Comparison of ENCODE assay signal across 19 cellular contexts in the genomic region with DNA sequence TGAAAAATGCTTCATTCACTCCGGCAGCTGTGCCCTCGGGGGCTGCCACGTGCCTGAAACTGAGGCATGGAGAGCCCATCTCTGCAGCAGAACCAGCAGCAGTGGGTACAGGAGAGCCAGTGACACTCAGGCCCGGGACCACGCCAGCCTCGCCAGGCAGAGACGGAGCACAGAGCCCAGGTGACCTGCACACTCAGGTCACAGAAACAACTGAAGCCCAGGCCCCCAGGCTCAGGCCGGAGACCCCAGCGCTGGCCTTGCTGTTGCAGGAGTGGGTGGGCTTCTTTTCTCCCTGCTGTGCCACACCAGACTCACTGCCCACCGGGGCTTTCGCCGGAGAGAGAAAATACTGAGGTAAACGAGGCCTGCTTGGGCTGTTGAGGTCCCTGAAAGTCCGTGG.
DNase-seq lines count a peak whose midpoint lies in the region; ATAC-seq and TF ChIP-seq lines count a peak whose summit lies in the region.
"Had no signal": no experiment of that assay in that cellular context is flagged by ENCODE, and none has a peak within 500 bp of the region (broad histone marks: within the 10 kb centered on the region; RNA-seq: fewer than 3 reads in every experiment).

No MANE protein-coding gene starts in this region.

- peak overlapping the region; percentile 66 to 88 (median 81) for H3K4me2 ChIP-seq in BLaER1 treated with 17β-estradiol and CSF1 and Interleukin-3, amounts not matched to agents 10 nM and 100 nM
- H3K4me2 ChIP-seq in neural progenitor cell: no peak overlapping the region
- H3K4me2 ChIP-seq: GM23338 had no signal

- no peak for ATAC-seq in naive thymus-derived CD4-positive, alpha-beta T cell
- ATAC-seq: GM12878, GM23338 had no signal

- no peak for TF ChIP-seq POLR2A in sigmoid colon (IDR thresholded peaks at IDR 0.05)

- no peaks in the 10 kb centered on the region for H3K36me3 ChIP-seq in BLaER1 treated with 17β-estradiol and CSF1 and Interleukin-3, amounts not matched to agents 10 nM and 100 nM
- H3K36me3 ChIP-seq in neural progenitor cell: no peaks in the 10 kb centered on the region
- H3K36me3 ChIP-seq in sigmoid colon: no peaks in the 10 kb centered on the region
- no peaks in the 10 kb centered on the region for H3K36me3 ChIP-seq in naive thymus-derived CD4-positive, alpha-beta T cell (ENCODE audit: control insufficient read depth in 2 of 3, insufficient read depth in 3 of 3, low read length in 3 of 3)
- H3K36me3 ChIP-seq: HAP-1 had no signal

- peaks cover 0 to 33% (median 0%) of the 10 kb centered on the region in 11 experiments; a peak in 6 of 22 replicates for H4K20me1 ChIP-seq in BLaER1 treated with 17β-estradiol and CSF1 and Interleukin-3, amounts not matched to agents 10 nM and 100 nM
- H4K20me1 ChIP-seq in neural progenitor cell (ENCODE audit: low read depth): no peaks in the 10 kb centered on the region

- no peak overlapping the region for H2AFZ ChIP-seq in neural progenitor cell (replicated peaks)
- H2AFZ ChIP-seq: GM23338 had no signal

- H3K27ac ChIP-seq in BLaER1 treated with 17β-estradiol and CSF1 and Interleukin-3, amounts not matched to agents 10 nM and 100 nM: peak overlapping the region in 5 of 11 experiments; percentile 57 to 76 (median 73); a peak in 9 of 22 replicates
- H3K27ac ChIP-seq in coronary artery: no peak overlapping the region
- H3K27ac ChIP-seq in neural progenitor cell: no peak overlapping the region
- no peak overlapping the region for H3K27ac ChIP-seq in sigmoid colon
- no peak overlapping the region for H3K27ac ChIP-seq in naive thymus-derived CD4-positive, alpha-beta T cell (ENCODE audit: low read depth, low read length)

- no peaks in the 10 kb centered on the region for H3F3A ChIP-seq in neural progenitor cell (ENCODE audit: low read depth)

- DNase-seq in coronary artery (ENCODE audit: low spot score): peak; percentile 72
- no peak for DNase-seq in neural progenitor cell (ENCODE audit: low spot score)
- peak; percentile 46 for DNase-seq in sigmoid colon
- DNase-seq in naive thymus-derived CD4-positive, alpha-beta T cell: no peak
- no peak for DNase-seq in foreskin fibroblast
- DNase-seq in NCI-H2196 (lab: John Stamatoyannopoulos, UW; ENCODE audit: unreplicated experiment): no peak
- no peak for DNase-seq in activated T-cell treated with anti-CD3 and anti-CD28 coated beads, Interleukin-2, amount 50 U/mL, for 24 hours
- DNase-seq: CD4-positive, alpha-beta T cell; CD8-positive, alpha-beta memory T cell; DMS 273 treated with DMSO at 0.1 percent for 48 hours; DMS79; EL; GDM1; HFFc6 had no signal

- H3K4me3 Mint-ChIP-seq in neural progenitor cell: no peak overlapping the region
- no peak overlapping the region for H3K4me3 Mint-ChIP-seq in naive thymus-derived CD4-positive, alpha-beta T cell
- no peak overlapping the region for H3K4me3 Mint-ChIP-seq in activated T-cell treated with anti-CD3 and anti-CD28 coated beads, Interleukin-2, amount 50 U/mL, for 24 hours
- H3K4me3 Mint-ChIP-seq: CD14-positive monocyte; CD4-positive, alpha-beta T cell; CD8-positive, alpha-beta memory T cell; GM23338; HFFc6 had no signal

- no peak for TF ChIP-seq CTCF in coronary artery (IDR thresholded peaks at IDR 0.05)
- TF ChIP-seq CTCF in neural progenitor cell (IDR thresholded peaks at IDR 0.05): no peak
- no peak for TF ChIP-seq CTCF in sigmoid colon (IDR thresholded peaks at IDR 0.05)
- TF ChIP-seq CTCF in foreskin fibroblast (IDR thresholded peaks at IDR 0.05; ENCODE audit: low read depth, low read length): no peak

- peak overlapping the region in 2 of 11 experiments; percentile 29 to 46; a peak in 4 of 22 replicates for H3K9ac ChIP-seq in BLaER1 treated with 17β-estradiol and CSF1 and Interleukin-3, amounts not matched to agents 10 nM and 100 nM
- H3K9ac ChIP-seq in neural progenitor cell: no peak overlapping the region

- peaks cover 31 to 65% (median 59%) of the 10 kb centered on the region in 10 experiments for H3K4me1 ChIP-seq in BLaER1 treated with 17β-estradiol and CSF1 and Interleukin-3, amounts not matched to agents 10 nM and 100 nM
- H3K4me1 ChIP-seq in neural progenitor cell (peaks cover 6% of the 10 kb centered on the region), sigmoid colon (no peaks in the 10 kb centered on the region)
- no peaks in the 10 kb centered on the region for H3K4me1 ChIP-seq in naive thymus-derived CD4-positive, alpha-beta T cell (ENCODE audit: control insufficient read depth in 2 of 2, insufficient read depth in 2 of 2, low read length in 2 of 2)
- H3K4me1 ChIP-seq: HAP-1 had no signal

- H3K4me3 ChIP-seq in BLaER1 treated with 17β-estradiol and CSF1 and Interleukin-3, amounts not matched to agents 10 nM and 100 nM: no peak overlapping the region
- no peak overlapping the region for H3K4me3 ChIP-seq in coronary artery
- no peak overlapping the region for H3K4me3 ChIP-seq in neural progenitor cell
- no peak overlapping the region for H3K4me3 ChIP-seq in sigmoid colon
- no peak overlapping the region for H3K4me3 ChIP-seq in naive thymus-derived CD4-positive, alpha-beta T cell (ENCODE audit: low read length)
- no peak overlapping the region for H3K4me3 ChIP-seq in foreskin fibroblast (ENCODE audit: low read depth in 1 of 2, low read length in 2 of 2)
- H3K4me3 ChIP-seq: GM12878, GM23338, HAP-1 had no signal

- no peaks in the 10 kb centered on the region for H3K79me2 ChIP-seq in neural progenitor cell (ENCODE audit: low read depth)

- TF ChIP-seq EP300 in sigmoid colon (IDR thresholded peaks at IDR 0.05): no peak

- peaks cover 0 to 48% (median 9%) of the 10 kb centered on the region in 11 experiments; a peak in 9 of 22 replicates for H3K9me3 ChIP-seq in BLaER1 treated with 17β-estradiol and CSF1 and Interleukin-3, amounts not matched to agents 10 nM and 100 nM (replicated peaks in 1 of 11)
- H3K9me3 ChIP-seq in neural progenitor cell (ENCODE audit: low read depth): no peaks in the 10 kb centered on the region
- H3K9me3 ChIP-seq in sigmoid colon: no peaks in the 10 kb centered on the region
- H3K9me3 ChIP-seq in naive thymus-derived CD4-positive, alpha-beta T cell (ENCODE audit: control insufficient read depth in 2 of 3, low read length in 3 of 3): no peaks in the 10 kb centered on the region
- H3K9me3 ChIP-seq: HAP-1 had no signal

- H3K27me3 Mint-ChIP-seq in neural progenitor cell (ENCODE audit: insufficient read depth, low read depth): peaks cover 6% of the 10 kb centered on the region
- peaks cover 0 to 32% (median 5%) of the 10 kb centered on the region in 5 donors for H3K27me3 Mint-ChIP-seq in naive thymus-derived CD4-positive, alpha-beta T cell
- no peaks in the 10 kb centered on the region for H3K27me3 Mint-ChIP-seq in activated T-cell treated with anti-CD3 and anti-CD28 coated beads, Interleukin-2, amount 50 U/mL, for 24 hours

- no peaks in the 10 kb centered on the region for H3K36me3 Mint-ChIP-seq in neural progenitor cell
- H3K36me3 Mint-ChIP-seq in naive thymus-derived CD4-positive, alpha-beta T cell: no peaks in the 10 kb centered on the region
- H3K36me3 Mint-ChIP-seq in activated T-cell treated with anti-CD3 and anti-CD28 coated beads, Interleukin-2, amount 50 U/mL, for 24 hours (ENCODE audit: low read depth): no peaks in the 10 kb centered on the region
- H3K36me3 Mint-ChIP-seq: CD14-positive monocyte; CD8-positive, alpha-beta memory T cell had no signal

- H3K9me3 Mint-ChIP-seq in neural progenitor cell: peaks cover 5% of the 10 kb centered on the region
- H3K9me3 Mint-ChIP-seq in naive thymus-derived CD4-positive, alpha-beta T cell: peaks cover 0 to 5% (median 0%) of the 10 kb centered on the region in 11 donors
- H3K9me3 Mint-ChIP-seq in activated T-cell treated with anti-CD3 and anti-CD28 coated beads, Interleukin-2, amount 50 U/mL, for 24 hours: no peaks in the 10 kb centered on the region
- H3K9me3 Mint-ChIP-seq: CD4-positive, alpha-beta T cell; GM23338 had no signal

- POLR2A ChIA-PET in naive thymus-derived CD4-positive, alpha-beta T cell (lab: Charles Lee): no interaction called here

- 85 to 88% methylated on average over 14 of the region's 14 CpGs for whole genome bisulfite sequencing in sigmoid colon, 2 donors

- H3K27me3 ChIP-seq in BLaER1 treated with 17β-estradiol and CSF1 and Interleukin-3, amounts not matched to agents 10 nM and 100 nM: peaks cover 0 to 86% (median 3%) of the 10 kb centered on the region in 11 experiments; a peak in 11 of 22 replicates
- no peaks in the 10 kb centered on the region for H3K27me3 ChIP-seq in neural progenitor cell
- H3K27me3 ChIP-seq in sigmoid colon: peaks cover 0 to 34% (median 0%) of the 10 kb centered on the region in 3 donors
- no peaks in the 10 kb centered on the region for H3K27me3 ChIP-seq in naive thymus-derived CD4-positive, alpha-beta T cell (ENCODE audit: control insufficient read depth in 2 of 2, insufficient read depth in 2 of 2, low read length in 2 of 2)

- CTCF ChIA-PET in naive thymus-derived CD4-positive, alpha-beta T cell (lab: Charles Lee): no interaction called here

- peaks cover 33% of the 10 kb centered on the region for H3K4me1 Mint-ChIP-seq in neural progenitor cell
- no peaks in the 10 kb centered on the region for H3K4me1 Mint-ChIP-seq in naive thymus-derived CD4-positive, alpha-beta T cell
- no peaks in the 10 kb centered on the region for H3K4me1 Mint-ChIP-seq in activated T-cell treated with anti-CD3 and anti-CD28 coated beads, Interleukin-2, amount 50 U/mL, for 24 hours (ENCODE audit: low read depth)
- H3K4me1 Mint-ChIP-seq: CD8-positive, alpha-beta memory T cell had no signal

- intact Hi-C loops in sigmoid colon (cut with DNase I): no loop called here
- intact Hi-C loops in naive thymus-derived CD4-positive, alpha-beta T cell (cut with micrococcal nuclease): no loop called here

- H3K27ac Mint-ChIP-seq in neural progenitor cell: peak overlapping the region; percentile 79
- no peak overlapping the region for H3K27ac Mint-ChIP-seq in naive thymus-derived CD4-positive, alpha-beta T cell
- H3K27ac Mint-ChIP-seq in activated T-cell treated with anti-CD3 and anti-CD28 coated beads, Interleukin-2, amount 50 U/mL, for 24 hours: no peak overlapping the region
- H3K27ac Mint-ChIP-seq: CD4-positive, alpha-beta T cell; CD8-positive, alpha-beta memory T cell; GM23338; HFFc6 had no signal

Comparison
In these comparisons a context has a peak if more than half of its experiments do, and no peak if none do; other contexts are left out.
1. DNase-seq: peak in coronary artery (single experiment) and sigmoid colon (single experiment); none in neural progenitor cell (single experiment), naive thymus-derived CD4-positive, alpha-beta T cell (0 of 9), foreskin fibroblast (0 of 2), NCI-H2196 (single experiment) and activated T-cell treated with anti-CD3 and anti-CD28 coated beads, Interleukin-2, amount 50 U/mL, for 24 hours (single experiment).